In the genomic region with DNA sequence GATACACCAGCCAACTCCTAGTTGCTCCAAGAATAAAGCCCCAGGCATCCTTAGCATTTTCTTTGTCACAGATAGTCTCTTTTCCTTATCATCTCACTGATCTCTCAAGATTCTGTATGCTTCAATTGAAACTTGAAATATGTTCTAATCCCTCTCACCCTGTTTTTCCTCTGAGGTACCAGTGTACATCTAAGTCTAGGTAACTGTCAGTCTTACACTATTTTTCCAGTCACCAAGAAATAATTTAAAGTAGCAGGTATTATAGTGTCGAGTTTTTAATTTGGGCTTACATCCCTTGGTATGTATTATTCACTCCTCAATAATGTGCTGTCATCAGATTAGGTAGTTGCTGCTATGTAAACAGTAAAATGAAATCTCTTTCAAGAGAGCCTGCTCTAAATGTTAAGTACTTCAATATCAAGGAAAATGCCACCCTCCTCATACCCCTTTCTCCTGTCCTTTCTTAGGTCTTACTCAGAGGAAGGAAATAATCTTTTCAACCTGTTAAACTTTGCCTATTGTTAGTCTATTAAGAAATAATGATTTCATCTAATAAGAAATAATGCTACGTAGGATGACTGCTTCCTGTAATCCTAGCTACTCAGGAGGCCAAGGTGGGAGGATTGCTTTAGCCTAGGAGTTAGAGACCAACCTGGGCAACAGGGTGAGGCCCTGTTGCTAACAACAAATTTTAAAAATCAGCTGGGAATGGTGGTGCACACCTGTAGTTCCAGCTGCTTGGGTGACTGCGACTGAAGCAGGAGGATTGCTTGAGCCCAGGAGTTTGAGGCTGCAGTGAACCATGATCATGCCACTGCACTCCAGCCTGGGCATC, we compare ENCODE assay signal across 1 cellular context.
A peak's percentile ranks its signal among the peaks of the same experiment; 100 is the strongest.
TF ChIP-seq lines count a peak whose summit lies in the region.

No MANE protein-coding gene starts in this region.

TF ChIP-seq in K562, 482 proteins besides CTCF, POLR2A, EP300 and RAD21 (continued from another document and continues in another):
- TF ChIP-seq, protein P1, sequence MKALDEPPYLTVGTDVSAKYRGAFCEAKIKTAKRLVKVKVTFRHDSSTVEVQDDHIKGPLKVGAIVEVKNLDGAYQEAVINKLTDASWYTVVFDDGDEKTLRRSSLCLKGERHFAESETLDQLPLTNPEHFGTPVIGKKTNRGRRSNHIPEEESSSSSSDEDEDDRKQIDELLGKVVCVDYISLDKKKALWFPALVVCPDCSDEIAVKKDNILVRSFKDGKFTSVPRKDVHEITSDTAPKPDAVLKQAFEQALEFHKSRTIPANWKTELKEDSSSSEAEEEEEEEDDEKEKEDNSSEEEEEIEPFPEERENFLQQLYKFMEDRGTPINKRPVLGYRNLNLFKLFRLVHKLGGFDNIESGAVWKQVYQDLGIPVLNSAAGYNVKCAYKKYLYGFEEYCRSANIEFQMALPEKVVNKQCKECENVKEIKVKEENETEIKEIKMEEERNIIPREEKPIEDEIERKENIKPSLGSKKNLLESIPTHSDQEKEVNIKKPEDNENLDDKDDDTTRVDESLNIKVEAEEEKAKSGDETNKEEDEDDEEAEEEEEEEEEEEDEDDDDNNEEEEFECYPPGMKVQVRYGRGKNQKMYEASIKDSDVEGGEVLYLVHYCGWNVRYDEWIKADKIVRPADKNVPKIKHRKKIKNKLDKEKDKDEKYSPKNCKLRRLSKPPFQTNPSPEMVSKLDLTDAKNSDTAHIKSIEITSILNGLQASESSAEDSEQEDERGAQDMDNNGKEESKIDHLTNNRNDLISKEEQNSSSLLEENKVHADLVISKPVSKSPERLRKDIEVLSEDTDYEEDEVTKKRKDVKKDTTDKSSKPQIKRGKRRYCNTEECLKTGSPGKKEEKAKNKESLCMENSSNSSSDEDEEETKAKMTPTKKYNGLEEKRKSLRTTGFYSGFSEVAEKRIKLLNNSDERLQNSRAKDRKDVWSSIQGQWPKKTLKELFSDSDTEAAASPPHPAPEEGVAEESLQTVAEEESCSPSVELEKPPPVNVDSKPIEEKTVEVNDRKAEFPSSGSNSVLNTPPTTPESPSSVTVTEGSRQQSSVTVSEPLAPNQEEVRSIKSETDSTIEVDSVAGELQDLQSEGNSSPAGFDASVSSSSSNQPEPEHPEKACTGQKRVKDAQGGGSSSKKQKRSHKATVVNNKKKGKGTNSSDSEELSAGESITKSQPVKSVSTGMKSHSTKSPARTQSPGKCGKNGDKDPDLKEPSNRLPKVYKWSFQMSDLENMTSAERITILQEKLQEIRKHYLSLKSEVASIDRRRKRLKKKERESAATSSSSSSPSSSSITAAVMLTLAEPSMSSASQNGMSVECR (CRISPR knock-in tag; IDR thresholded peaks at IDR 0.05) = no peak
- TF ChIP-seq MCM7 (IDR thresholded peaks at IDR 0.05) = no peak
- no peak for TF ChIP-seq HIVEP1 (CRISPR knock-in tag; IDR thresholded peaks at IDR 0.05)
- TF ChIP-seq RBM39 (optimal IDR thresholded peaks at IDR 0.05; ENCODE audit: low read depth, low read length) = no peak
- TF ChIP-seq FOSL1 (tag; conservative IDR thresholded peaks at IDR 0.05) = 0 out of 2 replicates have a peak, but pooled peaks have one; percentile 37
- TF ChIP-seq ZBTB7A (IDR thresholded peaks at IDR 0.05; ENCODE audit: borderline replicate concordance, control insufficient read depth, low read depth, low read length) = no peak
- no peak; the same call in 1 of the 2 replicates for TF ChIP-seq CTBP1 (IDR thresholded peaks at IDR 0.05; ENCODE audit: borderline replicate concordance)
- no peak for TF ChIP-seq ZNF263 (CRISPR knock-in tag; IDR thresholded peaks at IDR 0.05; ENCODE audit: borderline replicate concordance)
- TF ChIP-seq, protein P2, sequence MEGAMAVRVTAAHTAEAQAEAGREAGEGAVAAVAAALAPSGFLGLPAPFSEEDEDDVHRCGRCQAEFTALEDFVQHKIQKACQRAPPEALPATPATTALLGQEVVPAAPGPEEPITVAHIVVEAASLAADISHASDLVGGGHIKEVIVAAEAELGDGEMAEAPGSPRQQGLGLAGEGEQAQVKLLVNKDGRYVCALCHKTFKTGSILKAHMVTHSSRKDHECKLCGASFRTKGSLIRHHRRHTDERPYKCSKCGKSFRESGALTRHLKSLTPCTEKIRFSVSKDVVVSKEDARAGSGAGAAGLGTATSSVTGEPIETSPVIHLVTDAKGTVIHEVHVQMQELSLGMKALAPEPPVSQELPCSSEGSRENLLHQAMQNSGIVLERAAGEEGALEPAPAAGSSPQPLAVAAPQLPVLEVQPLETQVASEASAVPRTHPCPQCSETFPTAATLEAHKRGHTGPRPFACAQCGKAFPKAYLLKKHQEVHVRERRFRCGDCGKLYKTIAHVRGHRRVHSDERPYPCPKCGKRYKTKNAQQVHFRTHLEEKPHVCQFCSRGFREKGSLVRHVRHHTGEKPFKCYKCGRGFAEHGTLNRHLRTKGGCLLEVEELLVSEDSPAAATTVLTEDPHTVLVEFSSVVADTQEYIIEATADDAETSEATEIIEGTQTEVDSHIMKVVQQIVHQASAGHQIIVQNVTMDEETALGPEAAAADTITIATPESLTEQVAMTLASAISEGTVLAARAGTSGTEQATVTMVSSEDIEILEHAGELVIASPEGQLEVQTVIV (CRISPR knock-in tag; IDR thresholded peaks at IDR 0.05; ENCODE audit: borderline replicate concordance) = no peak
- TF ChIP-seq, protein P3, sequence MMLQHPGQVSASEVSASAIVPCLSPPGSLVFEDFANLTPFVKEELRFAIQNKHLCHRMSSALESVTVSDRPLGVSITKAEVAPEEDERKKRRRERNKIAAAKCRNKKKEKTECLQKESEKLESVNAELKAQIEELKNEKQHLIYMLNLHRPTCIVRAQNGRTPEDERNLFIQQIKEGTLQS (IDR thresholded peaks at IDR 0.05) = no peak
- TF ChIP-seq, protein P3 (CRISPR knock-in tag; conservative IDR thresholded peaks at IDR 0.05) = no peak
- no peak for TF ChIP-seq NR2C2 (CRISPR knock-in tag; IDR thresholded peaks at IDR 0.05)
- TF ChIP-seq NR2C2 (tag; IDR thresholded peaks at IDR 0.05) = no peak
- no peak for TF ChIP-seq NCOA1 (IDR thresholded peaks at IDR 0.05; ENCODE audit: low read depth)
- 0 out of 2 replicates have a peak, but pooled peaks have one; percentile 28 for TF ChIP-seq ARID1B (IDR thresholded peaks at IDR 0.05)
- TF ChIP-seq FOXA3 (CRISPR knock-in tag; conservative IDR thresholded peaks at IDR 0.05 in 1 of 2, IDR thresholded peaks at IDR 0.05 in 1 of 2) = peak in 1 of 2 experiments; percentile 79; a peak in 2 of 4 replicates
- TF ChIP-seq RCOR1 (IDR thresholded peaks at IDR 0.05; ENCODE audit: borderline replicate concordance in 1 of 2, low read depth in 2 of 2, low read length in 2 of 2) = no peak
- no peak for TF ChIP-seq SAP30 (IDR thresholded peaks at IDR 0.05; ENCODE audit: borderline replicate concordance, insufficient read depth, low read depth, low read length, poor library complexity, severe bottlenecking)
- no peak for TF ChIP-seq BACH1 (tag; IDR thresholded peaks at IDR 0.05)
- no peak for TF ChIP-seq POU5F1 (IDR thresholded peaks at IDR 0.05; ENCODE audit: borderline replicate concordance, low read depth, low read length, partially characterized antibody)
- no peak for TF ChIP-seq HMGN3 (IDR thresholded peaks at IDR 0.05; ENCODE audit: borderline replicate concordance, extremely low read depth, insufficient read length, low read depth, low read length)
- TF ChIP-seq PTRF (tag; IDR thresholded peaks at IDR 0.05) = no peak
- TF ChIP-seq PHF8 (IDR thresholded peaks at IDR 0.05; ENCODE audit: borderline replicate concordance, low read length) = no peak
- TF ChIP-seq ILF3 (IDR thresholded peaks at IDR 0.05; ENCODE audit: borderline replicate concordance) = no peak
- TF ChIP-seq ZNF830 (CRISPR knock-in tag; IDR thresholded peaks at IDR 0.05) = no peak
- no peak for TF ChIP-seq SMARCB1 (IDR thresholded peaks at IDR 0.05; ENCODE audit: insufficient read length, low read depth)
- no peak for TF ChIP-seq ZNF584 (CRISPR knock-in tag; IDR thresholded peaks at IDR 0.05; ENCODE audit: low read depth)
- TF ChIP-seq, protein P4, sequence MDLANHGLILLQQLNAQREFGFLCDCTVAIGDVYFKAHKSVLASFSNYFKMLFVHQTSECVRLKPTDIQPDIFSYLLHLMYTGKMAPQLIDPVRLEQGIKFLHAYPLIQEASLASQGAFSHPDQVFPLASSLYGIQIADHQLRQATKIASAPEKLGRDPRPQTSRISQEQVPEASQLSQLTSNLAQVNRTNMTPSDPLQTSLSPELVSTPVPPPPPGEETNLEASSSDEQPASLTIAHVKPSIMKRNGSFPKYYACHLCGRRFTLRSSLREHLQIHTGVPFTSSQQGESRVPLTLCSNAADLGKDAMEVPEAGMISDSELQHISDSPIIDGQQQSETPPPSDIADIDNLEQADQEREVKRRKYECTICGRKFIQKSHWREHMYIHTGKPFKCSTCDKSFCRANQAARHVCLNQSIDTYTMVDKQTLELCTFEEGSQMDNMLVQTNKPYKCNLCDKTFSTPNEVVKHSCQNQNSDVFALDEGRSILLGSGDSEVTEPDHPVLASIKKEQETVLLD (IDR thresholded peaks at IDR 0.05) = no peak
- 0 out of 4 replicates have a peak, but pooled peaks of 1 of the 2 experiments have one; percentile 9 for TF ChIP-seq SRF (CRISPR knock-in tag; IDR thresholded peaks at IDR 0.05)
- TF ChIP-seq DIDO1 (tag; IDR thresholded peaks at IDR 0.05; ENCODE audit: low read depth) = no peak
- TF ChIP-seq JUND (IDR thresholded peaks at IDR 0.05; ENCODE audit: borderline replicate concordance, low read depth, low read length) = no peak
- TF ChIP-seq JUND (tag; IDR thresholded peaks at IDR 0.05; ENCODE audit: borderline replicate concordance, low read depth, low read length) = 0 out of 3 replicates have a peak, but pooled peaks have one; percentile 37
- TF ChIP-seq NR1H2 (CRISPR knock-in tag; IDR thresholded peaks at IDR 0.05) = no peak
- TF ChIP-seq, protein P5, sequence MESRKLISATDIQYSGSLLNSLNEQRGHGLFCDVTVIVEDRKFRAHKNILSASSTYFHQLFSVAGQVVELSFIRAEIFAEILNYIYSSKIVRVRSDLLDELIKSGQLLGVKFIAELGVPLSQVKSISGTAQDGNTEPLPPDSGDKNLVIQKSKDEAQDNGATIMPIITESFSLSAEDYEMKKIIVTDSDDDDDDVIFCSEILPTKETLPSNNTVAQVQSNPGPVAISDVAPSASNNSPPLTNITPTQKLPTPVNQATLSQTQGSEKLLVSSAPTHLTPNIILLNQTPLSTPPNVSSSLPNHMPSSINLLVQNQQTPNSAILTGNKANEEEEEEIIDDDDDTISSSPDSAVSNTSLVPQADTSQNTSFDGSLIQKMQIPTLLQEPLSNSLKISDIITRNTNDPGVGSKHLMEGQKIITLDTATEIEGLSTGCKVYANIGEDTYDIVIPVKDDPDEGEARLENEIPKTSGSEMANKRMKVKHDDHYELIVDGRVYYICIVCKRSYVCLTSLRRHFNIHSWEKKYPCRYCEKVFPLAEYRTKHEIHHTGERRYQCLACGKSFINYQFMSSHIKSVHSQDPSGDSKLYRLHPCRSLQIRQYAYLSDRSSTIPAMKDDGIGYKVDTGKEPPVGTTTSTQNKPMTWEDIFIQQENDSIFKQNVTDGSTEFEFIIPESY (CRISPR knock-in tag; IDR thresholded peaks at IDR 0.05) = no peak
- TF ChIP-seq GATA2 (CRISPR knock-in tag; IDR thresholded peaks at IDR 0.05) = 0 out of 2 replicates have a peak, but pooled peaks have one; percentile 34
- no peak for TF ChIP-seq SMAD1 (IDR thresholded peaks at IDR 0.05; ENCODE audit: low read depth, low read length, partially characterized antibody)
- TF ChIP-seq POLR2AphosphoS5 (IDR thresholded peaks at IDR 0.05; ENCODE audit: control insufficient read depth, insufficient read depth, low read depth, low read length) = no peak
- TF ChIP-seq, protein P6, sequence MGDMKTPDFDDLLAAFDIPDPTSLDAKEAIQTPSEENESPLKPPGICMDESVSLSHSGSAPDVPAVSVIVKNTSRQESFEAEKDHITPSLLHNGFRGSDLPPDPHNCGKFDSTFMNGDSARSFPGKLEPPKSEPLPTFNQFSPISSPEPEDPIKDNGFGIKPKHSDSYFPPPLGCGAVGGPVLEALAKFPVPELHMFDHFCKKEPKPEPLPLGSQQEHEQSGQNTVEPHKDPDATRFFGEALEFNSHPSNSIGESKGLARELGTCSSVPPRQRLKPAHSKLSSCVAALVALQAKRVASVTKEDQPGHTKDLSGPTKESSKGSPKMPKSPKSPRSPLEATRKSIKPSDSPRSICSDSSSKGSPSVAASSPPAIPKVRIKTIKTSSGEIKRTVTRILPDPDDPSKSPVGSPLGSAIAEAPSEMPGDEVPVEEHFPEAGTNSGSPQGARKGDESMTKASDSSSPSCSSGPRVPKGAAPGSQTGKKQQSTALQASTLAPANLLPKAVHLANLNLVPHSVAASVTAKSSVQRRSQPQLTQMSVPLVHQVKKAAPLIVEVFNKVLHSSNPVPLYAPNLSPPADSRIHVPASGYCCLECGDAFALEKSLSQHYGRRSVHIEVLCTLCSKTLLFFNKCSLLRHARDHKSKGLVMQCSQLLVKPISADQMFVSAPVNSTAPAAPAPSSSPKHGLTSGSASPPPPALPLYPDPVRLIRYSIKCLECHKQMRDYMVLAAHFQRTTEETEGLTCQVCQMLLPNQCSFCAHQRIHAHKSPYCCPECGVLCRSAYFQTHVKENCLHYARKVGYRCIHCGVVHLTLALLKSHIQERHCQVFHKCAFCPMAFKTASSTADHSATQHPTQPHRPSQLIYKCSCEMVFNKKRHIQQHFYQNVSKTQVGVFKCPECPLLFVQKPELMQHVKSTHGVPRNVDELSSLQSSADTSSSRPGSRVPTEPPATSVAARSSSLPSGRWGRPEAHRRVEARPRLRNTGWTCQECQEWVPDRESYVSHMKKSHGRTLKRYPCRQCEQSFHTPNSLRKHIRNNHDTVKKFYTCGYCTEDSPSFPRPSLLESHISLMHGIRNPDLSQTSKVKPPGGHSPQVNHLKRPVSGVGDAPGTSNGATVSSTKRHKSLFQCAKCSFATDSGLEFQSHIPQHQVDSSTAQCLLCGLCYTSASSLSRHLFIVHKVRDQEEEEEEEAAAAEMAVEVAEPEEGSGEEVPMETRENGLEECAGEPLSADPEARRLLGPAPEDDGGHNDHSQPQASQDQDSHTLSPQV (IDR thresholded peaks at IDR 0.05) = peak; percentile 43; the same call in 1 of the 2 replicates
- TF ChIP-seq, protein P7, sequence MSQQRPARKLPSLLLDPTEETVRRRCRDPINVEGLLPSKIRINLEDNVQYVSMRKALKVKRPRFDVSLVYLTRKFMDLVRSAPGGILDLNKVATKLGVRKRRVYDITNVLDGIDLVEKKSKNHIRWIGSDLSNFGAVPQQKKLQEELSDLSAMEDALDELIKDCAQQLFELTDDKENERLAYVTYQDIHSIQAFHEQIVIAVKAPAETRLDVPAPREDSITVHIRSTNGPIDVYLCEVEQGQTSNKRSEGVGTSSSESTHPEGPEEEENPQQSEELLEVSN (IDR thresholded peaks at IDR 0.05; ENCODE audit: borderline replicate concordance in 1 of 2, extremely low read depth in 1 of 2, insufficient read depth in 1 of 2, insufficient read length in 1 of 2, low read depth in 1 of 2, low read length in 1 of 2, poor library complexity in 1 of 2, severe bottlenecking in 1 of 2) = no peak
- no peak for TF ChIP-seq ELF4 (CRISPR knock-in tag; IDR thresholded peaks at IDR 0.05)
- TF ChIP-seq ZNF766 (CRISPR knock-in tag; conservative IDR thresholded peaks at IDR 0.05) = no peak
